Comparison of ENCODE assay signal across 8 cellular contexts in the genomic region with DNA sequence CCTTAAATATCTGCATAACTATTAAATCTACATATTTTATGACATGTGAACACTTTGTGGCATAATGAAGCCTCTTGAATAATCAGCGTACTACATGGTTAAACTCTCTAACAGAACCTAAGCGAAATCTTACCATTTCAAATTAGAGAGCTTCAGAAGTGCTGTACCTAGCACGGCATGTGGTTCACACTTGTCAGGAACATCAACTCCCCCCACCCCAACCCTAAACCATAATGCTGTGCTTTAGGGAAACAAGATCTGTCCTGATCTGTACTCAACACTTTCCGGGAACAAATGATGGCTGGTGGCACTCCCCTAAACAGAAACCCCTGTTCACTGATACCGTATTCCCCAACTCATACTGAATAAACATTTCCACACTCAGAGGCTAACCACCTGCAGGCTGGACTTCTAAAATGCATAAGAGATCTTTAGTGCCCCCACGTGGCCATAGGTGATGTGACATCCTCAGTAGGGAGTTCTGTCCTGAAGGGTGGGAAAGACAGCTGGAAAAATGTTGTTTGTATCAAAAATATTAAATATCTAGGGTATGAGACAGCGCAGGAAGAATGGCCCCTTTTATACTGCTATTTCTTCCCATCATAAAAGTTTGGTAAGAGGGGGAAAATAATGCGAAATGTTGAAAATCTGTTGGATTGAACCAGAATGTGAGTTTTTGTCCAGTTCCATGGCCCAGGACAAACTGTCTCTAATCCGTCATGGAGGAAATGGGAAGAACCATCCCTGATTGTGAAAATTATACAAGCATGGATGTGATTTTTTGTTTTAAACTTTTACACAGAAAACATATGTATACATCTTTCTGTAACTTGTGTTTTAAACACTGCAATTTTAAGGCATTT.
DNase-seq lines count a peak whose midpoint lies in the region; ATAC-seq and TF ChIP-seq lines count a peak whose summit lies in the region.

No MANE protein-coding gene starts in this region.

- ATAC-seq in GM21515 (IDR thresholded peaks at IDR 0.05; ENCODE audit: unreplicated experiment) = no peak

- no peaks in the 10 kb centered on the region for H3K9me3 ChIP-seq in tibial artery

- H3K4me1 ChIP-seq in tibial artery = no peaks in the 10 kb centered on the region

- no peaks in the 10 kb centered on the region for H3K36me3 ChIP-seq in tibial artery

- H3K27ac Mint-ChIP-seq in activated T-helper 1 cell treated with anti-CD3 and anti-CD28 coated beads, Interleukin-12 subunit alpha, Interleukin-12 subunit beta, Interleukin-2, Interleukin-4 antibody, amounts not matched to agents 30 ng/mL and 10 ng/mL and 1 ng/mL, durations not matched to agents 14 hours and 24 hours and 36 hours = no peak overlapping the region

- H3K4me1 Mint-ChIP-seq in activated T-helper 1 cell treated with anti-CD3 and anti-CD28 coated beads, Interleukin-12 subunit alpha, Interleukin-12 subunit beta, Interleukin-2, Interleukin-4 antibody, amounts not matched to agents 30 ng/mL and 10 ng/mL and 1 ng/mL, durations not matched to agents 14 hours and 24 hours and 36 hours (ENCODE audit: low read depth) = peaks cover 6% of the 10 kb centered on the region

- H3K4me3 ChIP-seq in fibroblast of villous mesenchyme (ENCODE audit: low read depth, low read length) (no peak overlapping the region), tibial artery (no peak overlapping the region)

- peaks cover 0 to 10% of the 10 kb centered on the region in 2 donors for H3K27me3 ChIP-seq in tibial artery

- peak; percentile 89 for TF ChIP-seq CTCF in fibroblast of villous mesenchyme (IDR thresholded peaks at IDR 0.05; ENCODE audit: insufficient read depth, low read depth, low read length)
- TF ChIP-seq CTCF in tibial artery (IDR thresholded peaks at IDR 0.05) = peak; percentile 57 to 81

- H3K4me3 Mint-ChIP-seq in activated T-helper 1 cell treated with anti-CD3 and anti-CD28 coated beads, Interleukin-12 subunit alpha, Interleukin-12 subunit beta, Interleukin-2, Interleukin-4 antibody, amounts not matched to agents 30 ng/mL and 10 ng/mL and 1 ng/mL, durations not matched to agents 14 hours and 24 hours and 36 hours = no peak overlapping the region

- H3K27me3 Mint-ChIP-seq in activated T-helper 1 cell treated with anti-CD3 and anti-CD28 coated beads, Interleukin-12 subunit alpha, Interleukin-12 subunit beta, Interleukin-2, Interleukin-4 antibody, amounts not matched to agents 30 ng/mL and 10 ng/mL and 1 ng/mL, durations not matched to agents 14 hours and 24 hours and 36 hours (ENCODE audit: insufficient read depth) = peaks cover 14% of the 10 kb centered on the region

- DNase-seq in DMS79 treated with DMSO at 0.1 percent for 48 hours (lab: John Stamatoyannopoulos, UW) = peak; percentile 72
- DNase-seq in KG1 (lab: John Stamatoyannopoulos, UW) = peak; percentile 5
- DNase-seq in RPMI7951 (ENCODE audit: low read depth) = peak; percentile 50
- DNase-seq in activated T-helper 1 cell treated with anti-CD3 and anti-CD28 coated beads, Interleukin-12 subunit alpha, Interleukin-12 subunit beta, Interleukin-2, Interleukin-4 antibody, amounts not matched to agents 30 ng/mL and 10 ng/mL and 1 ng/mL, durations not matched to agents 14 hours and 24 hours and 36 hours (ENCODE audit: low spot score) = peak; percentile 20
- peak; percentile 78 for DNase-seq in fibroblast of villous mesenchyme (ENCODE audit: low read depth)
- peak; percentile 40 for DNase-seq in non-pigmented ciliary epithelial cell (ENCODE audit: low read depth)
- DNase-seq in tibial artery = peak; percentile 79 to 80

- no peaks in the 10 kb centered on the region for H3K9me3 Mint-ChIP-seq in activated T-helper 1 cell treated with anti-CD3 and anti-CD28 coated beads, Interleukin-12 subunit alpha, Interleukin-12 subunit beta, Interleukin-2, Interleukin-4 antibody, amounts not matched to agents 30 ng/mL and 10 ng/mL and 1 ng/mL, durations not matched to agents 14 hours and 24 hours and 36 hours

- no peaks in the 10 kb centered on the region for H3K36me3 Mint-ChIP-seq in activated T-helper 1 cell treated with anti-CD3 and anti-CD28 coated beads, Interleukin-12 subunit alpha, Interleukin-12 subunit beta, Interleukin-2, Interleukin-4 antibody, amounts not matched to agents 30 ng/mL and 10 ng/mL and 1 ng/mL, durations not matched to agents 14 hours and 24 hours and 36 hours (ENCODE audit: low read depth)

- no peak overlapping the region for H3K27ac ChIP-seq in tibial artery

- intact Hi-C loops in activated T-helper 1 cell treated with anti-CD3 and anti-CD28 coated beads, Interleukin-12 subunit alpha, Interleukin-12 subunit beta, Interleukin-2, Interleukin-4 antibody, amounts not matched to agents 30 ng/mL and 10 ng/mL and 1 ng/mL, durations not matched to agents 14 hours and 24 hours and 36 hours (cut with micrococcal nuclease) = loop anchor here (1.0 to 10.0 kb wide), 4 partner anchors 161 to 1506 kb away; no protein-coding TSS in a partner anchor
- intact Hi-C loops in tibial artery (cut with DNase I; ENCODE audit: low total_unique reads) = loop anchor here (10.0 kb wide), 1 partner anchor 386 kb away; no protein-coding TSS in a partner anchor

Comparison
In these comparisons a context has a peak if more than half of its experiments do, and no peak if none do; other contexts are left out.
1. DNase-seq: peak in every context shown above with its lines; median percentile 80 in tibial artery; 78 in fibroblast of villous mesenchyme; 72 in DMS79 treated with DMSO at 0.1 percent for 48 hours; 50 in RPMI7951; 40 in non-pigmented ciliary epithelial cell; 20 in activated T-helper 1 cell treated with anti-CD3 and anti-CD28 coated beads, Interleukin-12 subunit alpha, Interleukin-12 subunit beta, Interleukin-2, Interleukin-4 antibody, amounts not matched to agents 30 ng/mL and 10 ng/mL and 1 ng/mL, durations not matched to agents 14 hours and 24 hours and 36 hours; 5 in KG1.